24 cellular contexts compared by ENCODE assay signal in the genomic region with DNA sequence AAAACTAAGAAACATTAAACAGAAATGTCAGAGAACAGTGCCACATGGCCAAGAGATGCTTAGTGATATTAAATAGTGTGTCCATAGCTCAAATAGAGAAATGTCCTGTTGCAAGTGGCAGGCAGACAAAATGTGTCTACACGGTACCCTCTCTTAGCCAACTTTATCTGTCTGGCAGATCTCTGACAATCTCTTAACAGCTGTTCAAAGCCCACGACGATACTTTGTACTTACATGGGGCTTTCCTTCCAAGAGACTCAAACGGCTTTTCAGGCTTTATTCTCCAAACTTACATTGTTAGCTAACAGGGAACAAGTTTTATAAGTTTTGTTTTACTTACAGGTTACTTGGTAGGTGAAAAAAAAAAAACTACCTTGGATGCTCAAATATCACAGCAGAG. TPM values are rescaled to one million over a fixed set of nuclear protein-coding genes. Genes with fewer than 3 reads are reported as not detected.
"Had no signal": no experiment of that assay in that cellular context is flagged by ENCODE, and none has a peak within 500 bp of the region (broad histone marks: within the 10 kb centered on the region; RNA-seq: fewer than 3 reads in every experiment).

No MANE protein-coding gene starts in this region.

- H3K27ac ChIP-seq: left lung, ovary, right lobe of liver, skin epidermis, stomach, testis, thyroid gland, transverse colon, upper lobe of left lung, vagina had no signal

- DNase-seq: hippocampal formation; kidney glomerular epithelial cell; left colon; left lung; mesendoderm; naive B cell; ovary; right lobe of liver; stimulated activated CD4-positive, alpha-beta T cell treated with anti-CD3 and anti-CD28 coated beads, Interleukin-12 subunit alpha, Interleukin-12 subunit beta, amount 100 ng/mL, for 4 hours; stimulated activated CD4-positive, alpha-beta T cell treated with anti-CD3 and anti-CD28 coated beads, Interleukin-15, amount 100 ng/mL, for 24 hours; stimulated activated CD4-positive, alpha-beta T cell treated with anti-CD3 and anti-CD28 coated beads, Interleukin-2, amount 100 ng/mL, for 24 hours; stimulated activated CD4-positive, alpha-beta T cell treated with anti-CD3 and anti-CD28 coated beads, Interleukin-4, amount 100 ng/mL, for 1 hour; stimulated activated naive B cell treated with anti-CD40 and anti-IgM and Interleukin-4, amounts not matched to agents 10 μg/mL and 1 μg/mL and 100 μg/mL, for 72 hours; stimulated activated naive CD8-positive, alpha-beta T cell treated with anti-CD3 and anti-CD28 coated beads, Interleukin-15, Interleukin-2, amounts not matched to agents 100 U/mL and 50 U/mL, for 24 hours; stomach; testis; thyroid gland; transverse colon; upper lobe of left lung had no signal

- H3K36me3 ChIP-seq: left lung, ovary, right atrium auricular region, right lobe of liver, stomach, thyroid gland, transverse colon, upper lobe of left lung had no signal

- H3K4me3 ChIP-seq: left lung, lung, ovary, right atrium auricular region, right lobe of liver, skin epidermis, stomach, testis, thyroid gland, transverse colon, upper lobe of left lung, vagina had no signal

- H3K9me3 ChIP-seq: left lung, ovary, right atrium auricular region, right lobe of liver, stomach, testis, thyroid gland, transverse colon, upper lobe of left lung, vagina had no signal

- H3K27me3 ChIP-seq: left lung, ovary, right atrium auricular region, right lobe of liver, stomach, testis, thyroid gland, transverse colon, upper lobe of left lung, vagina had no signal

- H3K4me1 ChIP-seq: left lung, right lobe of liver, testis, thyroid gland, transverse colon, upper lobe of left lung, vagina had no signal

RNA-seq across cellular contexts. Expression of gene ARMH4, which starts 45.6 kb away (rescaled TPM):
- total RNA-seq: natural killer cell treated with Interleukin-12 subunit alpha and Interleukin-12 subunit beta and Interleukin-15 and Interleukin-18, amount 100 ng/mL, for 72 hours had no signal
